ENCODE assay signal across 1 cellular context in genomic region chr3:122921791-122922651, GRCh38.
TF ChIP-seq lines count a peak whose summit lies in the region.

No MANE protein-coding gene starts in this region.

TF ChIP-seq in H1, 55 proteins besides CTCF, POLR2A, EP300 and RAD21 (continued from another document):
- peak; percentile 90 for TF ChIP-seq KDM4A (IDR thresholded peaks at IDR 0.05; ENCODE audit: low read depth, low read length, severe bottlenecking)
- TF ChIP-seq ZNF274 (IDR thresholded peaks at IDR 0.05; ENCODE audit: borderline replicate concordance, extremely low read depth, low read length) = no peak
- peak; percentile 72 for TF ChIP-seq MAX (IDR thresholded peaks at IDR 0.05)
- TF ChIP-seq JUND (IDR thresholded peaks at IDR 0.05; ENCODE audit: low read length) = no peak
- TF ChIP-seq CTBP2 (IDR thresholded peaks at IDR 0.05; ENCODE audit: borderline replicate concordance, insufficient read depth, insufficient read length, low read length) = peak; percentile 31
- peak; percentile 23 for TF ChIP-seq ASH2L (IDR thresholded peaks at IDR 0.05; ENCODE audit: low read length)
- no peak for TF ChIP-seq TCF12 (IDR thresholded peaks at IDR 0.05; ENCODE audit: low read depth, low read length)
- TF ChIP-seq CHD7 (IDR thresholded peaks at IDR 0.05; ENCODE audit: insufficient replicate concordance, low read length) = no peak
- peak; percentile 30; the same call in 1 of the 2 replicates for TF ChIP-seq BACH1 (IDR thresholded peaks at IDR 0.05; ENCODE audit: low read length)
- peak; percentile 30 for TF ChIP-seq EZH2 (IDR thresholded peaks at IDR 0.05; ENCODE audit: low read depth, low read length, severe bottlenecking)
- TF ChIP-seq TBP (IDR thresholded peaks at IDR 0.05; ENCODE audit: low read depth, low read length) = no peak
- no peak for TF ChIP-seq SAP30 (IDR thresholded peaks at IDR 0.05; ENCODE audit: insufficient read depth, insufficient replicate concordance, low read length)
